8 cellular contexts compared by ENCODE assay signal in the genomic region with DNA sequence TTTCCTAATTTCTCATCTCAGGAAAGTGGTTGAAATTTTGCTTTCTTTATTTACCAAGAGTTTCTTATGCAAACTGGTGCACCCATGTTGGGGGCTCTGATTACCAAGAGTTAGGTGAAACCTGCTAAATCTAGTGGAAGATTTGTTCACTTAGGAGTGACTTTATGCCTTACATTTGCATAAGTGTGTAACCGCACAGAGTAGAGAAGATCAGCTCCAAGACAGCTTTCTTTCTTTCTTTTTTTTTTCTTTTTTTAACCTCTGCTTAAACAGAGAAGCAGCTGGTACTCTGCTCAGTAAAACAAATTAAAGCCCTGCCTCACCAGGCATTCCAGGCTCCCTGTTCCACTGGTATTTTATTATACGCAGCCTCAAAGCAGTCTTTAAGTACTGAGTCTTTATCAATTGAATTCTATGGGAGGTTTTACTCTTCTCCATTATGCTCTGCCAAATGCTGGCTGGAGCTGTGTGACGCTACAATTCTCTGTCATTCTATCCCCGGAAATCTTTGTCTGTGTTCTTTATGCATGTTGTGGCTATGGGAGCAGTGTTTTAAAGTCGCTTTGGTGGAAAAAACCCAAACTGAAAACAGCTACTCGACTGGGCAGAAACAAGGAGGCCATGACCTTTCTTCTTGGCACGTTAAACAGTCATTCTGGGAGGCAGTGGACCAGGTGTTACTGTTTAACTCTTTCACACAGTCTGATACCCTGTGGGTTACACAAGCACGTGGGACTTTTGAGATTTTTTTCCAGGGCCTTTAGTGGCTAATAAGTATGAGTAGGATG. TPM values are rescaled to one million over a fixed set of nuclear protein-coding genes. Genes with fewer than 3 reads are reported as not detected.
DNase-seq lines count a peak whose midpoint lies in the region; ATAC-seq and TF ChIP-seq lines count a peak whose summit lies in the region.

No MANE protein-coding gene starts in this region.

- no peaks in the 10 kb centered on the region for H3K4me1 ChIP-seq in fibroblast of lung (ENCODE audit: control insufficient read depth, extremely low read depth, insufficient read depth, low read length)

- H3K9me3 ChIP-seq in fibroblast of lung (ENCODE audit: control insufficient read depth, insufficient read depth, low read depth, low read length) = no peaks in the 10 kb centered on the region

- H3K36me3 ChIP-seq in fibroblast of lung (ENCODE audit: control insufficient read depth, insufficient read depth, low read length) = no peaks in the 10 kb centered on the region

- no peaks in the 10 kb centered on the region for H4K20me1 ChIP-seq in fibroblast of lung (ENCODE audit: control insufficient read depth, extremely low read depth, insufficient read depth, low read length)

- H2AFZ ChIP-seq in fibroblast of lung (ENCODE audit: low read length) = no peak overlapping the region

- ATAC-seq in GM19397 (IDR thresholded peaks at IDR 0.05; ENCODE audit: unreplicated experiment) = peak; percentile 98
- ATAC-seq in HG03342 (IDR thresholded peaks at IDR 0.05; ENCODE audit: unreplicated experiment) = peak; percentile 99

- no peak overlapping the region for H3K9ac ChIP-seq in fibroblast of lung (ENCODE audit: insufficient read depth, low read length)

- H3K27me3 ChIP-seq in fibroblast of lung (ENCODE audit: control insufficient read depth, insufficient read depth, low read length) = no peaks in the 10 kb centered on the region

- DNase-seq in AG20443 (ENCODE audit: low spot score) (peak; percentile 17), fibroblast of lung (ENCODE audit: low read depth in 2 of 2) (peak; percentile 48 to 56), EL (no peak), GF-D8 (lab: John Stamatoyannopoulos, UW) (no peak)
- no peak for DNase-seq in stimulated activated CD4-positive, alpha-beta T cell treated with anti-CD3 and anti-CD28 coated beads, Interleukin-12 subunit alpha, Interleukin-12 subunit beta, amount 100 ng/mL, for 4 hours
- no peak for DNase-seq in activated CD4-positive, CD25-positive, alpha-beta regulatory T cell (lab: John Stamatoyannopoulos, UW)

- TF ChIP-seq CTCF in fibroblast of lung (conservative IDR thresholded peaks at IDR 0.05 in 1 of 2, IDR thresholded peaks at IDR 0.05 in 1 of 2; ENCODE audit: low read depth in 1 of 2, low read length in 2 of 2) = no peak

- no peaks in the 10 kb centered on the region for H3K79me2 ChIP-seq in fibroblast of lung (ENCODE audit: control insufficient read depth, insufficient read depth, low read length)

- H3K4me3 ChIP-seq in fibroblast of lung (replicated peaks in 1 of 4; ENCODE audit: control extremely low read depth in 1 of 4, insufficient read depth in 1 of 4, low read depth in 3 of 4, low read length in 4 of 4) = no peak overlapping the region

- no peak overlapping the region for H3K4me2 ChIP-seq in fibroblast of lung (ENCODE audit: extremely low read depth, insufficient read depth, low read length)

- H3K27ac ChIP-seq in fibroblast of lung (ENCODE audit: insufficient read depth, low read length) = no peak overlapping the region

RNA-seq across cellular contexts. Expression of a gene that starts 55.2 kb away (rescaled TPM):
- 167 and 232 TPM in 2 replicates for total RNA-seq in fibroblast of lung
- 108 and 153 TPM in 2 replicates for polyA plus RNA-seq in fibroblast of lung
- 93.6 and 118 TPM in 2 replicates for polyA plus RNA-seq in fibroblast of lung (2012)
- 16.7 and 23.4 TPM in 2 replicates for polyA minus RNA-seq in fibroblast of lung (ENCODE audit: low replicate concordance)

Comparison
In these comparisons a context has a peak if more than half of its experiments do, and no peak if none do; other contexts are left out.
1. DNase-seq: peak in AG20443 (single experiment) and fibroblast of lung (2 of 2); none in EL (single experiment), stimulated activated CD4-positive, alpha-beta T cell treated with anti-CD3 and anti-CD28 coated beads, Interleukin-12 subunit alpha, Interleukin-12 subunit beta, amount 100 ng/mL, for 4 hours (single experiment), GF-D8 (single experiment) and activated CD4-positive, CD25-positive, alpha-beta regulatory T cell (0 of 4).